ENCODE assay signal across 9 cellular contexts in genomic region chr15:79283252-79284048, GRCh38. TPM values are rescaled to one million over a fixed set of nuclear protein-coding genes. Genes with fewer than 3 reads are reported as not detected.
DNase-seq lines count a peak whose midpoint lies in the region; ATAC-seq, FAIRE-seq and TF ChIP-seq lines count a peak whose summit lies in the region.
"Had no signal": no experiment of that assay in that cellular context is flagged by ENCODE, and none has a peak within 500 bp of the region (broad histone marks: within the 10 kb centered on the region; RNA-seq: fewer than 3 reads in every experiment).

No MANE protein-coding gene starts in this region.

- dilution Hi-C loops in endothelial cell of umbilical vein (cut with MboI; ENCODE audit: extremely low pct_ligation_motif_present, low sequenced_read_pairs) = no loop called here

- no peaks in the 10 kb centered on the region for H3K9me3 ChIP-seq in endothelial cell of umbilical vein (replicated peaks; ENCODE audit: control insufficient read depth, insufficient read depth, low read length)

- TF ChIP-seq CTCF in endothelial cell of umbilical vein (IDR thresholded peaks at IDR 0.05; ENCODE audit: extremely low read depth in 1 of 2, insufficient read depth in 1 of 2, low read depth in 1 of 2, low read length in 2 of 2) = no peak

- intact Hi-C loops in endothelial cell of umbilical vein (cut with micrococcal nuclease) = no loop called here

- H3K27me3 ChIP-seq in endothelial cell of umbilical vein (ENCODE audit: control insufficient read depth in 2 of 2, insufficient read depth in 2 of 2, low read length in 2 of 2) = peaks cover 16 to 33% of the 10 kb centered on the region in 2 experiments

- no peaks in the 10 kb centered on the region for H4K20me1 ChIP-seq in endothelial cell of umbilical vein (replicated peaks; ENCODE audit: control insufficient read depth, extremely low read depth, insufficient read depth, low read length)

- no peak overlapping the region for H3K4me2 ChIP-seq in endothelial cell of umbilical vein (ENCODE audit: insufficient read depth, low read length)

- no peak for TF ChIP-seq POLR2A in endothelial cell of umbilical vein (IDR thresholded peaks at IDR 0.05; ENCODE audit: low read depth, low read length)

- H2AFZ ChIP-seq in endothelial cell of umbilical vein (ENCODE audit: low read depth, low read length) = no peak overlapping the region

- no TSS peak for BruUV-seq in endothelial cell of umbilical vein (replicated peaks; lab: Mats Ljungman, UMichigan)

- CTCF ChIA-PET in endothelial cell of umbilical vein (lab: Charles Lee) = interaction anchor here (1.4 kb wide), 1 partner anchor 56 kb away, joined by 4 read pairs; no protein-coding TSS in a partner anchor

- no peaks in the 10 kb centered on the region for H3K79me2 ChIP-seq in endothelial cell of umbilical vein (ENCODE audit: control insufficient read depth, insufficient read depth, low read length)

- POLR2A ChIA-PET in endothelial cell of umbilical vein (lab: Charles Lee) = no interaction called here

- no peaks in the 10 kb centered on the region for H3K9me1 ChIP-seq in endothelial cell of umbilical vein (replicated peaks; ENCODE audit: control insufficient read depth, extremely low read depth, insufficient read depth, low read length)

- H3K27ac ChIP-seq in endothelial cell of umbilical vein (ENCODE audit: insufficient read depth, low read depth, low read length) = no peak overlapping the region

- no peaks in the 10 kb centered on the region for H3K4me1 ChIP-seq in endothelial cell of umbilical vein (ENCODE audit: control insufficient read depth, extremely low read depth, insufficient read depth, low read length)

- ATAC-seq in HG03039 (IDR thresholded peaks at IDR 0.05; ENCODE audit: unreplicated experiment) = no peak
- ATAC-seq in HG03342 (IDR thresholded peaks at IDR 0.05; ENCODE audit: unreplicated experiment) = no peak
- ATAC-seq in GM19328 (IDR thresholded peaks at IDR 0.05; ENCODE audit: unreplicated experiment) = no peak

- no peaks in the 10 kb centered on the region for H3K36me3 ChIP-seq in endothelial cell of umbilical vein (ENCODE audit: control insufficient read depth in 2 of 2, extremely low read depth in 1 of 2, insufficient read depth in 2 of 2, low read length in 2 of 2)

- H3K9ac ChIP-seq in endothelial cell of umbilical vein (replicated peaks; ENCODE audit: extremely low read depth, insufficient read depth, low read length) = no peak overlapping the region

- FAIRE-seq in endothelial cell of umbilical vein (lab: Jason Lieb, UNC) = peak; percentile 42

- H3K4me3 ChIP-seq in endothelial cell of umbilical vein (replicated peaks in 1 of 3; ENCODE audit: insufficient read depth in 1 of 3, low read depth in 1 of 3, low read length in 3 of 3) = no peak overlapping the region

- peak; percentile 40 for DNase-seq in NCI-H748 (lab: John Stamatoyannopoulos, UW; ENCODE audit: unreplicated experiment)
- DNase-seq in NCI-H748 treated with DMSO at 0.1 percent for 48 hours (lab: John Stamatoyannopoulos, UW) = no peak
- peak; percentile 3 for DNase-seq in T-helper 9 cell
- peak; percentile 34 for DNase-seq in endothelial cell of umbilical vein (ENCODE audit: low read depth, low spot score)
- peak; percentile 32 for DNase-seq in mucosa of gallbladder (ENCODE audit: low spot score)

TF ChIP-seq in endothelial cell of umbilical vein, 7 proteins besides CTCF, POLR2A, EP300 and RAD21:
- no peak for TF ChIP-seq JUN (IDR thresholded peaks at IDR 0.05; ENCODE audit: borderline replicate concordance, insufficient read depth, insufficient read length, low read depth)
- TF ChIP-seq MYC (IDR thresholded peaks at IDR 0.05; ENCODE audit: low read depth, low read length) = no peak
- no peak for TF ChIP-seq POLR2AphosphoS5 (IDR thresholded peaks at IDR 0.05; ENCODE audit: insufficient read depth, low read depth, low read length)
- TF ChIP-seq EZH2 (IDR thresholded peaks at IDR 0.05; ENCODE audit: borderline replicate concordance, low read depth, low read length, severe bottlenecking) = no peak
- no peak for TF ChIP-seq GATA2 (IDR thresholded peaks at IDR 0.05; ENCODE audit: insufficient read depth, insufficient read length, low read depth, low read length)
- TF ChIP-seq FOS (IDR thresholded peaks at IDR 0.05; ENCODE audit: borderline replicate concordance, insufficient read depth, low read length) = no peak
- TF ChIP-seq MAX (IDR thresholded peaks at IDR 0.05; ENCODE audit: insufficient read depth, insufficient read length) = no peak

RNA-seq across cellular contexts. Expression of gene ANKRD34C, which starts 0.9 kb away (rescaled TPM):
- total RNA-seq in endothelial cell of umbilical vein (not detected in 2 replicates), mucosa of gallbladder (not detected)
- not detected in 2 replicates for polyA plus RNA-seq in endothelial cell of umbilical vein
- not detected in 2 replicates for polyA plus RNA-seq in endothelial cell of umbilical vein (2011; cell fraction: cytosol; rRNA removed)
- not detected in 2 replicates for polyA plus RNA-seq in endothelial cell of umbilical vein (2011; cell fraction: nucleus; rRNA removed)
- polyA plus RNA-seq in endothelial cell of umbilical vein (2012) = not detected in 2 replicates
- polyA minus RNA-seq in endothelial cell of umbilical vein = not detected in 2 replicates
- polyA minus RNA-seq in endothelial cell of umbilical vein (2011; cell fraction: cytosol; rRNA and poly(A)+ RNA removed) = not detected
- polyA minus RNA-seq in endothelial cell of umbilical vein (2011; cell fraction: nucleus; rRNA and poly(A)+ RNA removed) = not detected in 2 replicates
- polyA plus RNA-seq: AG04450 had no signal

RNA-seq across cellular contexts. Expression of gene TMED3, which starts 27.5 kb away (rescaled TPM):
- 105 and 114 TPM in 2 replicates for total RNA-seq in endothelial cell of umbilical vein
- polyA plus RNA-seq in endothelial cell of umbilical vein = 284 and 322 TPM in 2 replicates
- 229 and 242 TPM in 2 replicates for polyA plus RNA-seq in endothelial cell of umbilical vein (2011; cell fraction: cytosol; rRNA removed)
- 87.5 and 87.6 TPM in 2 replicates for polyA plus RNA-seq in endothelial cell of umbilical vein (2011; cell fraction: nucleus; rRNA removed)
- 123 and 136 TPM in 2 replicates for polyA plus RNA-seq in endothelial cell of umbilical vein (2012)
- polyA minus RNA-seq in endothelial cell of umbilical vein = 144 and 155 TPM in 2 replicates
- 53.3 TPM for polyA minus RNA-seq in endothelial cell of umbilical vein (2011; cell fraction: cytosol; rRNA and poly(A)+ RNA removed)
- polyA minus RNA-seq in endothelial cell of umbilical vein (2011; cell fraction: nucleus; rRNA and poly(A)+ RNA removed) = 40.0 TPM in 2 replicates
- 67.7 TPM for total RNA-seq in mucosa of gallbladder
